7 cellular contexts compared by ENCODE assay signal in genomic region chr3:82133070-82133606, GRCh38.
DNase-seq lines count a peak whose midpoint lies in the region; ATAC-seq and TF ChIP-seq lines count a peak whose summit lies in the region.

No MANE protein-coding gene starts in this region.

- no peaks in the 10 kb centered on the region for H3K4me1 ChIP-seq in SJCRH30

- no peak for DNase-seq in GM06990 (ENCODE audit: extremely low read depth, insufficient read length)
- DNase-seq in HK-2 (ENCODE audit: unreplicated experiment), result peak; percentile 31
- peak; percentile 27 to 77 for DNase-seq in SJCRH30
- peak; percentile 68 for DNase-seq in astrocyte of the spinal cord (ENCODE audit: low read depth, low spot score)
- peak; percentile 17 for DNase-seq in iPS DF 19.7 (ENCODE audit: low read depth, low spot score)
- peak; percentile 28 for DNase-seq in smooth muscle cell of the brain vasculature (ENCODE audit: low read depth, low spot score)

- H3K4me3 ChIP-seq in GM06990 (replicated peaks; ENCODE audit: low read depth, low read length) (no peak overlapping the region), SJCRH30 (no peak overlapping the region), astrocyte of the spinal cord (ENCODE audit: low read depth, low read length) (no peak overlapping the region)

- H3K36me3 ChIP-seq in GM06990 (ENCODE audit: control insufficient read depth, insufficient read depth, low read length), result no peaks in the 10 kb centered on the region
- H3K36me3 ChIP-seq in SJCRH30, result no peaks in the 10 kb centered on the region

- no peak overlapping the region for H3K27ac ChIP-seq in SJCRH30

- H3K9me3 ChIP-seq in SJCRH30 (replicated peaks), result no peaks in the 10 kb centered on the region

- H3K27me3 ChIP-seq in GM06990 (replicated peaks; ENCODE audit: control insufficient read depth, insufficient read depth, low read length) (no peaks in the 10 kb centered on the region), SJCRH30 (no peaks in the 10 kb centered on the region)

- TF ChIP-seq CTCF in GM06990 (IDR thresholded peaks at IDR 0.05; ENCODE audit: insufficient read depth, low read length, poor library complexity, severe bottlenecking) (peak; percentile 83), astrocyte of the spinal cord (IDR thresholded peaks at IDR 0.05; ENCODE audit: low read depth, low read length) (peak; percentile 89)

- in situ Hi-C loops in astrocyte of the spinal cord (cut with HindIII; ENCODE audit: low sequenced_read_pairs), result no loop called here

- ATAC-seq in GM21515 (IDR thresholded peaks at IDR 0.05; ENCODE audit: unreplicated experiment), result peak; percentile 86
